Comparison of ENCODE assay signal across 3 cellular contexts in genomic region chr5:28549588-28549987, GRCh38.
"Had no signal": no experiment of that assay in that cellular context is flagged by ENCODE, and none has a peak within 500 bp of the region (broad histone marks: within the 10 kb centered on the region; RNA-seq: fewer than 3 reads in every experiment).

No MANE protein-coding gene starts in this region.

- H3K4me3 ChIP-seq: GM12878 had no signal

- DNase-seq: GDM1, GF-D8 had no signal

- ATAC-seq: GM12878 had no signal
